Comparison of ENCODE assay signal across 8 cellular contexts in genomic region chr22:50563410-50564160, GRCh38. TPM values are rescaled to one million over a fixed set of nuclear protein-coding genes. Genes with fewer than 3 reads are reported as not detected.
A peak's percentile ranks its signal among the peaks of the same experiment; 100 is the strongest.
DNase-seq lines count a peak whose midpoint lies in the region; ATAC-seq, FAIRE-seq and TF ChIP-seq lines count a peak whose summit lies in the region.

No MANE protein-coding gene starts in this region.

- H3K9ac ChIP-seq in GM12878 (ENCODE audit: control insufficient read depth, insufficient read depth, low read length), result peak overlapping the region; percentile 57

- H3K9me3 ChIP-seq in GM12878 (replicated peaks; ENCODE audit: control insufficient read depth, insufficient read depth, low read length), result no peaks in the 10 kb centered on the region
- no peaks in the 10 kb centered on the region for H3K9me3 ChIP-seq in thoracic aorta

- H3K4me1 ChIP-seq in GM12878 (ENCODE audit: control insufficient read depth, insufficient read depth, low read length), result no peaks in the 10 kb centered on the region
- peaks cover 9 to 13% of the 10 kb centered on the region in 2 donors for H3K4me1 ChIP-seq in thoracic aorta (ENCODE audit: control insufficient read depth in 1 of 2, low read depth in 2 of 2)

- TF ChIP-seq RAD21 in GM12878 (IDR thresholded peaks at IDR 0.05; ENCODE audit: insufficient read depth, low read depth, low read length), result no peak

- TF ChIP-seq EP300 in GM12878 (IDR thresholded peaks at IDR 0.05; ENCODE audit: borderline replicate concordance in 1 of 2, control insufficient read depth in 1 of 2, low read depth in 2 of 2, low read length in 2 of 2), result no peak

- WGBS in GM12878 (ENCODE audit: insufficient coverage, insufficient replicate concordance, low lambda C conversion rate, missing lambda C conversion rate), result 44% methylated on average over 17 of the region's 17 CpGs

- no peak overlapping the region for H3K27ac ChIP-seq in GM12878 (ENCODE audit: control insufficient read depth, insufficient read depth)
- no peak overlapping the region for H3K27ac ChIP-seq in thoracic aorta

- H3K4me3 ChIP-seq in GM12878 (peak overlapping the region; percentile 94), thoracic aorta (peak overlapping the region; percentile 95)

- BruUV-seq in GM12878 (replicated peaks; lab: Mats Ljungman, UMichigan), result no TSS peak

- peak overlapping the region; percentile 76 for H3K27ac Mint-ChIP-seq in activated CD4-positive, alpha-beta T cell treated with anti-CD3 and anti-CD28 coated beads for 36 hours

- ATAC-seq in activated CD4-positive, alpha-beta T cell treated with anti-CD3 and anti-CD28 coated beads for 36 hours, result no peak
- ATAC-seq in GM12878, result peak; percentile 21
- peak; percentile 60 for ATAC-seq in left lobe of liver
- ATAC-seq in thoracic aorta (ENCODE audit: insufficient number of reproducible peaks, low FRiP score, low read depth), result peak; percentile 11
- ATAC-seq in HG02642 (IDR thresholded peaks at IDR 0.05; ENCODE audit: poor library complexity, unreplicated experiment), result no peak
- ATAC-seq in HG03439 (IDR thresholded peaks at IDR 0.05; ENCODE audit: unreplicated experiment), result no peak

- TF ChIP-seq POLR2A in GM12878 (IDR thresholded peaks at IDR 0.05; ENCODE audit: low read depth, low read length), result no peak

- no peak for FAIRE-seq in GM12878 (lab: Jason Lieb, UNC)

- RAD21 ChIA-PET in GM12878 (lab: Charles Lee; ENCODE audit: unreplicated experiment), result interaction anchor here (1.0 to 2.9 kb wide), 6 partner anchors 18 to 93 kb away, joined by 3 to 17 read pairs (median 4); partner anchors contain the start of genes KLHDC7B and SCO2

- intact Hi-C loops in activated CD4-positive, alpha-beta T cell treated with anti-CD3 and anti-CD28 coated beads for 36 hours (cut with DNase I, micrococcal nuclease), result loop anchor here (1.0 to 2.0 kb wide), 4 partner anchors 19 to 65 kb away; partner anchors contain the start of genes CHKB (in 2 of the 2), ARSA (in 1 of the 2) and TYMP (in 1 of the 2)
- intact Hi-C loops in GM12878 (cut with micrococcal nuclease; ENCODE audit: unreplicated experiment), result loop anchor here (5.0 kb wide), 1 partner anchor 36 kb away; the partner anchor contains the start of gene SCO2

- H3K36me3 Mint-ChIP-seq in activated CD4-positive, alpha-beta T cell treated with anti-CD3 and anti-CD28 coated beads for 36 hours (ENCODE audit: low read depth), result peaks cover 6% of the 10 kb centered on the region

- no peaks in the 10 kb centered on the region for H3K9me3 Mint-ChIP-seq in activated CD4-positive, alpha-beta T cell treated with anti-CD3 and anti-CD28 coated beads for 36 hours (ENCODE audit: low read depth)

- in situ Hi-C loops in GM12878 (cut with MboI), result no loop called here

- no peaks in the 10 kb centered on the region for H4K20me1 ChIP-seq in GM12878 (ENCODE audit: control insufficient read depth, insufficient read depth)

- DNase-seq in activated CD4-positive, alpha-beta T cell treated with anti-CD3 and anti-CD28 coated beads for 36 hours, result no peak
- DNase-seq in activated CD4-positive, alpha-beta T cell treated with anti-CD3 and anti-CD28 coated beads, Interleukin-2, amount 50 U/mL, for 1 hour, result no peak
- no peak for DNase-seq in GM12878 (ENCODE audit: low read depth, low spot score)
- DNase-seq in left lobe of liver (ENCODE audit: low spot score), result peak; percentile 67
- DNase-seq in thoracic aorta (ENCODE audit: low spot score), result no peak
- no peak for DNase-seq in SKM-1 (lab: John Stamatoyannopoulos, UW; ENCODE audit: unreplicated experiment)

- no peaks in the 10 kb centered on the region for H3K27me3 Mint-ChIP-seq in activated CD4-positive, alpha-beta T cell treated with anti-CD3 and anti-CD28 coated beads for 36 hours

- H3K4me1 Mint-ChIP-seq in activated CD4-positive, alpha-beta T cell treated with anti-CD3 and anti-CD28 coated beads for 36 hours, result peaks cover 19% of the 10 kb centered on the region

- SMC1A ChIA-PET in GM12878 (lab: Charles Lee; ENCODE audit: uncharacterized antibody, unreplicated experiment), result interaction anchor here (0.8 to 2.8 kb wide), 8 partner anchors 9 to 54 kb away, joined by 3 to 14 read pairs (median 5); partner anchors contain the start of gene SCO2

- H2AFZ ChIP-seq in GM12878 (ENCODE audit: control insufficient read depth, low read depth, low read length), result peak overlapping the region; percentile 18

- POLR2A ChIA-PET in activated CD4-positive, alpha-beta T cell treated with anti-CD3 and anti-CD28 coated beads for 36 hours (lab: Charles Lee), result interaction anchor here (1.3 to 1.6 kb wide), 2 partner anchors 19 to 38 kb away, joined by 4 to 8 read pairs; partner anchors contain the start of gene SCO2
- POLR2A ChIA-PET in GM12878 (lab: Charles Lee), result interaction anchor here (0.9 to 4.8 kb wide), 13 partner anchors 12 to 377 kb away, joined by 3 to 21 read pairs (median 5); partner anchors contain the start of genes ARSA, KLHDC7B, LMF2 and NCAPH2

- TF ChIP-seq CTCF in GM12878 (IDR thresholded peaks at IDR 0.05 in 2 of 3, conservative IDR thresholded peaks at IDR 0.05 in 1 of 3; ENCODE audit: control insufficient read depth in 2 of 3, extremely low read depth in 1 of 3, insufficient read depth in 1 of 3, low read depth in 3 of 3, low read length in 3 of 3), result no peak
- no peak for TF ChIP-seq CTCF in thoracic aorta (IDR thresholded peaks at IDR 0.05)

- CTCF ChIA-PET in activated CD4-positive, alpha-beta T cell treated with anti-CD3 and anti-CD28 coated beads for 36 hours (lab: Charles Lee), result interaction anchor here (0.6 to 4.4 kb wide), 20 partner anchors 9 to 372 kb away, joined by 3 to 43 read pairs (median 4); partner anchors contain the start of genes KLHDC7B, LMF2, NCAPH2 and SCO2
- CTCF ChIA-PET in GM12878 (lab: Yijun Ruan, JAX), result interaction anchor here (0.6 to 3.1 kb wide), 25 partner anchors 9 to 388 kb away, joined by 3 to 21 read pairs (median 4); partner anchors contain the start of genes CHKB, HDAC10, KLHDC7B and LMF2

- peak overlapping the region; percentile 83 for H3K4me3 Mint-ChIP-seq in activated CD4-positive, alpha-beta T cell treated with anti-CD3 and anti-CD28 coated beads for 36 hours

- H3K36me3 ChIP-seq in GM12878 (ENCODE audit: control insufficient read depth in 2 of 2, insufficient read depth in 2 of 2, low read length in 1 of 2) (peaks cover 0 to under 1% of the 10 kb centered on the region in 2 experiments; a peak in 2 of 4 replicates), thoracic aorta (no peaks in the 10 kb centered on the region)

- H3K79me2 ChIP-seq in GM12878 (ENCODE audit: control insufficient read depth, insufficient read depth, low read length), result no peaks in the 10 kb centered on the region

- H3K4me2 ChIP-seq in GM12878 (ENCODE audit: control insufficient read depth, insufficient read depth), result peak overlapping the region; percentile 73

- peaks cover 0 to under 1% of the 10 kb centered on the region in 2 experiments; a peak in 1 of 4 replicates for H3K27me3 ChIP-seq in GM12878 (replicated peaks in 1 of 2; ENCODE audit: control insufficient read depth in 2 of 2, insufficient read depth in 2 of 2, low read length in 1 of 2)
- H3K27me3 ChIP-seq in thoracic aorta (replicated peaks; ENCODE audit: insufficient read depth), result no peaks in the 10 kb centered on the region

RNA-seq across cellular contexts. Expression of gene SYCE3, which starts 0.9 kb away (rescaled TPM):
- total RNA-seq in activated CD4-positive, alpha-beta T cell treated with anti-CD3 and anti-CD28 coated beads for 36 hours, result 1 to 10 TPM; 3.8 TPM
- not detected in 2 replicates for total RNA-seq in GM12878 (2013; cell fraction: nucleolus; rRNA removed)
- total RNA-seq in GM12878 (2014; rRNA removed), result not detected in 2 replicates
- total RNA-seq in GM12878 (2014; rRNA removed; fragmentation: Illumina TruSeq; extraction: Trizol), result 0.76 TPM in 1 of 2 replicates, not detected in the other
- total RNA-seq in GM12878 (2021), result not detected in 2 replicates
- not detected for polyA plus RNA-seq in GM12878 (2011; ENCODE audit: low read depth)
- polyA plus RNA-seq in GM12878 (2011; rRNA removed), result 0.79 and 1.1 TPM in 2 replicates
- 0.64 TPM in 2 replicates for polyA plus RNA-seq in GM12878 (2011; cell fraction: cytosol; rRNA removed)
- polyA plus RNA-seq in GM12878 (2011; cell fraction: nucleus; rRNA removed), result not detected in 2 replicates
- 1.6 and 1.8 TPM in 2 replicates for polyA plus RNA-seq in GM12878 (2012)
- 0.38 TPM in 1 of 2 replicates, not detected in the other for polyA plus RNA-seq in GM12878 (2014; fragmentation: Illumina TruSeq; extraction: Trizol)
- under 1 TPM; 0.76 to 0.91 TPM for polyA plus RNA-seq in GM12878 (2014; fragmentation: Nextera tagmentation; extraction: Ambion mirVana)
- polyA plus RNA-seq in GM12878 (2014; rRNA removed), result not detected in 2 replicates
- under 1 TPM in 1 of 2 experiments, not detected in 1; 0.43 TPM for polyA plus RNA-seq in GM12878 (2016; fragmentation: Nextera tagmentation; extraction: Ambion mirVana)
- polyA minus RNA-seq in GM12878 (2011; rRNA and poly(A)+ RNA removed), result not detected in 2 replicates
- polyA minus RNA-seq in GM12878 (2011; cell fraction: cytosol; rRNA and poly(A)+ RNA removed), result not detected in 2 replicates
- not detected in 2 replicates for polyA minus RNA-seq in GM12878 (2011; cell fraction: nucleus; rRNA and poly(A)+ RNA removed)
- total RNA-seq in left lobe of liver, result 0.45 TPM
- not detected for total RNA-seq in thoracic aorta

RNA-seq across cellular contexts. Expression of gene CPT1B, which starts 14.6 kb away (rescaled TPM):
- 10 to 100 TPM; 42.5 to 51.4 TPM for total RNA-seq in activated CD4-positive, alpha-beta T cell treated with anti-CD3 and anti-CD28 coated beads for 36 hours
- total RNA-seq in GM12878 (2013; cell fraction: nucleolus; rRNA removed), result 75.2 and 82.7 TPM in 2 replicates
- 28.3 and 28.9 TPM in 2 replicates for total RNA-seq in GM12878 (2014; rRNA removed)
- total RNA-seq in GM12878 (2014; rRNA removed; fragmentation: Illumina TruSeq; extraction: Trizol), result 12.0 and 13.6 TPM in 2 replicates
- 37.0 and 40.8 TPM in 2 replicates for total RNA-seq in GM12878 (2021)
- 29.0 TPM for polyA plus RNA-seq in GM12878 (2011; ENCODE audit: low read depth)
- polyA plus RNA-seq in GM12878 (2011; rRNA removed), result 26.0 and 36.2 TPM in 2 replicates
- 30.5 and 42.8 TPM in 2 replicates for polyA plus RNA-seq in GM12878 (2011; cell fraction: cytosol; rRNA removed)
- 387 and 439 TPM in 2 replicates for polyA plus RNA-seq in GM12878 (2011; cell fraction: nucleus; rRNA removed)
- 44.1 and 46.1 TPM in 2 replicates for polyA plus RNA-seq in GM12878 (2012)
- 21.0 and 24.5 TPM in 2 replicates for polyA plus RNA-seq in GM12878 (2014; fragmentation: Illumina TruSeq; extraction: Trizol)
- 1 to 10 TPM; 3.5 to 5.7 TPM for polyA plus RNA-seq in GM12878 (2014; fragmentation: Nextera tagmentation; extraction: Ambion mirVana)
- polyA plus RNA-seq in GM12878 (2014; rRNA removed), result 51.1 and 54.0 TPM in 2 replicates
- polyA plus RNA-seq in GM12878 (2016; fragmentation: Nextera tagmentation; extraction: Ambion mirVana), result 10 to 100 TPM; 11.5 to 19.0 TPM
- 9.7 and 19.9 TPM in 2 replicates for polyA minus RNA-seq in GM12878 (2011; rRNA and poly(A)+ RNA removed)
- 3.0 and 5.3 TPM in 2 replicates for polyA minus RNA-seq in GM12878 (2011; cell fraction: cytosol; rRNA and poly(A)+ RNA removed)
- polyA minus RNA-seq in GM12878 (2011; cell fraction: nucleus; rRNA and poly(A)+ RNA removed), result 29.0 and 38.0 TPM in 2 replicates
- 24.7 TPM for total RNA-seq in left lobe of liver
- total RNA-seq in thoracic aorta, result 10 to 100 TPM; 14.6 to 21.4 TPM

RNA-seq across cellular contexts. Expression of gene KLHDC7B, which starts 17.9 kb away (rescaled TPM):
- 1 to 10 TPM; 5.7 to 6.4 TPM for total RNA-seq in activated CD4-positive, alpha-beta T cell treated with anti-CD3 and anti-CD28 coated beads for 36 hours
- 2.3 and 2.6 TPM in 2 replicates for total RNA-seq in GM12878 (2013; cell fraction: nucleolus; rRNA removed)
- 1.3 and 1.5 TPM in 2 replicates for total RNA-seq in GM12878 (2014; rRNA removed)
- total RNA-seq in GM12878 (2014; rRNA removed; fragmentation: Illumina TruSeq; extraction: Trizol), result 0.32 and 0.63 TPM in 2 replicates
- 1.1 and 1.7 TPM in 2 replicates for total RNA-seq in GM12878 (2021)
- 0.26 TPM for polyA plus RNA-seq in GM12878 (2011; ENCODE audit: low read depth)
- polyA plus RNA-seq in GM12878 (2011; rRNA removed), result not detected in 2 replicates
- 0.01 and 0.03 TPM in 2 replicates for polyA plus RNA-seq in GM12878 (2011; cell fraction: cytosol; rRNA removed)
- polyA plus RNA-seq in GM12878 (2011; cell fraction: nucleus; rRNA removed), result 0.03 and 0.04 TPM in 2 replicates
- polyA plus RNA-seq in GM12878 (2012), result 1.5 and 1.9 TPM in 2 replicates
- polyA plus RNA-seq in GM12878 (2014; fragmentation: Illumina TruSeq; extraction: Trizol), result 0.59 and 0.65 TPM in 2 replicates
- under 1 TPM in 1 of 2 experiments, not detected in 1; 0.05 TPM for polyA plus RNA-seq in GM12878 (2014; fragmentation: Nextera tagmentation; extraction: Ambion mirVana)
- 1.8 and 2.2 TPM in 2 replicates for polyA plus RNA-seq in GM12878 (2014; rRNA removed)
- 1 to 10 TPM in 1 of 2 experiments, under 1 TPM in 1; 0.72 to 1.1 TPM for polyA plus RNA-seq in GM12878 (2016; fragmentation: Nextera tagmentation; extraction: Ambion mirVana)
- not detected in 2 replicates for polyA minus RNA-seq in GM12878 (2011; rRNA and poly(A)+ RNA removed)
- 0.31 TPM in 1 of 2 replicates, not detected in the other for polyA minus RNA-seq in GM12878 (2011; cell fraction: cytosol; rRNA and poly(A)+ RNA removed)
- polyA minus RNA-seq in GM12878 (2011; cell fraction: nucleus; rRNA and poly(A)+ RNA removed), result 0.10 TPM in 1 of 2 replicates, not detected in the other
- 0.05 TPM for total RNA-seq in left lobe of liver
- total RNA-seq in thoracic aorta, result not detected

RNA-seq across cellular contexts. Expression of gene CHKB, which starts 19.1 kb away (rescaled TPM):
- 10 to 100 TPM; 68.2 to 79.7 TPM for total RNA-seq in activated CD4-positive, alpha-beta T cell treated with anti-CD3 and anti-CD28 coated beads for 36 hours
- 97.2 and 101 TPM in 2 replicates for total RNA-seq in GM12878 (2013; cell fraction: nucleolus; rRNA removed)
- total RNA-seq in GM12878 (2014; rRNA removed), result 53.5 and 58.4 TPM in 2 replicates
- total RNA-seq in GM12878 (2014; rRNA removed; fragmentation: Illumina TruSeq; extraction: Trizol), result 36.4 and 37.9 TPM in 2 replicates
- total RNA-seq in GM12878 (2021), result 57.5 and 62.4 TPM in 2 replicates
- polyA plus RNA-seq in GM12878 (2011; ENCODE audit: low read depth), result 44.0 TPM
- 46.7 and 56.3 TPM in 2 replicates for polyA plus RNA-seq in GM12878 (2011; rRNA removed)
- polyA plus RNA-seq in GM12878 (2011; cell fraction: cytosol; rRNA removed), result 45.3 and 53.9 TPM in 2 replicates
- 254 and 292 TPM in 2 replicates for polyA plus RNA-seq in GM12878 (2011; cell fraction: nucleus; rRNA removed)
- polyA plus RNA-seq in GM12878 (2012), result 62.2 and 66.5 TPM in 2 replicates
- 59.5 and 67.9 TPM in 2 replicates for polyA plus RNA-seq in GM12878 (2014; fragmentation: Illumina TruSeq; extraction: Trizol)
- 10 to 100 TPM in 1 of 2 experiments, 1 to 10 TPM in 1; 10.0 to 20.6 TPM for polyA plus RNA-seq in GM12878 (2014; fragmentation: Nextera tagmentation; extraction: Ambion mirVana)
- 85.9 and 93.9 TPM in 2 replicates for polyA plus RNA-seq in GM12878 (2014; rRNA removed)
- 10 to 100 TPM; 39.0 to 57.6 TPM for polyA plus RNA-seq in GM12878 (2016; fragmentation: Nextera tagmentation; extraction: Ambion mirVana)
- 11.6 and 22.6 TPM in 2 replicates for polyA minus RNA-seq in GM12878 (2011; rRNA and poly(A)+ RNA removed)
- 8.3 and 11.9 TPM in 2 replicates for polyA minus RNA-seq in GM12878 (2011; cell fraction: cytosol; rRNA and poly(A)+ RNA removed)
- 30.1 and 48.3 TPM in 2 replicates for polyA minus RNA-seq in GM12878 (2011; cell fraction: nucleus; rRNA and poly(A)+ RNA removed)
- total RNA-seq in left lobe of liver, result 32.6 TPM
- 10 to 100 TPM; 52.6 to 78.7 TPM for total RNA-seq in thoracic aorta

RNA-seq across cellular contexts. Expression of gene TYMP, which starts 33.8 kb away (rescaled TPM):
- 10 to 100 TPM; 26.9 to 44.3 TPM for total RNA-seq in activated CD4-positive, alpha-beta T cell treated with anti-CD3 and anti-CD28 coated beads for 36 hours
- 57.1 and 63.5 TPM in 2 replicates for total RNA-seq in GM12878 (2013; cell fraction: nucleolus; rRNA removed)
- total RNA-seq in GM12878 (2014; rRNA removed), result 39.8 and 40.8 TPM in 2 replicates
- 8.9 and 9.8 TPM in 2 replicates for total RNA-seq in GM12878 (2014; rRNA removed; fragmentation: Illumina TruSeq; extraction: Trizol)
- total RNA-seq in GM12878 (2021), result 53.2 and 53.9 TPM in 2 replicates
- 9.5 TPM for polyA plus RNA-seq in GM12878 (2011; ENCODE audit: low read depth)
- polyA plus RNA-seq in GM12878 (2011; rRNA removed), result 8.8 and 21.0 TPM in 2 replicates
- 29.5 and 58.9 TPM in 2 replicates for polyA plus RNA-seq in GM12878 (2011; cell fraction: cytosol; rRNA removed)
- 283 and 296 TPM in 2 replicates for polyA plus RNA-seq in GM12878 (2011; cell fraction: nucleus; rRNA removed)
- polyA plus RNA-seq in GM12878 (2012), result 32.9 and 38.1 TPM in 2 replicates
- polyA plus RNA-seq in GM12878 (2014; fragmentation: Illumina TruSeq; extraction: Trizol), result 3.0 and 5.6 TPM in 2 replicates
- polyA plus RNA-seq in GM12878 (2014; fragmentation: Nextera tagmentation; extraction: Ambion mirVana), result under 1 TPM; 0.42 to 0.91 TPM
- polyA plus RNA-seq in GM12878 (2014; rRNA removed), result 55.7 and 57.8 TPM in 2 replicates
- 10 to 100 TPM; 28.3 to 37.7 TPM for polyA plus RNA-seq in GM12878 (2016; fragmentation: Nextera tagmentation; extraction: Ambion mirVana)
- 12.4 and 23.6 TPM in 2 replicates for polyA minus RNA-seq in GM12878 (2011; rRNA and poly(A)+ RNA removed)
- polyA minus RNA-seq in GM12878 (2011; cell fraction: cytosol; rRNA and poly(A)+ RNA removed), result 11.2 and 12.8 TPM in 2 replicates
- 22.4 and 35.5 TPM in 2 replicates for polyA minus RNA-seq in GM12878 (2011; cell fraction: nucleus; rRNA and poly(A)+ RNA removed)
- total RNA-seq in left lobe of liver, result 80.0 TPM
- total RNA-seq in thoracic aorta, result 10 to 100 TPM; 90.4 to 95.7 TPM

Comparison
In these comparisons a context has a peak if more than half of its experiments do, and no peak if none do; other contexts are left out.
1. ATAC-seq: peak in GM12878 (single experiment), left lobe of liver (single experiment) and thoracic aorta (single experiment); none in activated CD4-positive, alpha-beta T cell treated with anti-CD3 and anti-CD28 coated beads for 36 hours (single experiment), HG02642 (single experiment) and HG03439 (single experiment).